In genomic region chr9:87513171-87513570, GRCh38 we compare ENCODE assay signal across 1 cellular context.
TF ChIP-seq lines count a peak whose summit lies in the region.

No MANE protein-coding gene starts in this region.

TF ChIP-seq in WTC11, 78 proteins besides CTCF, POLR2A, EP300 and RAD21 (continued from another document):
- TF ChIP-seq ATF2 (CRISPR knock-in tag; IDR thresholded peaks at IDR 0.05; ENCODE audit: borderline replicate concordance, low read depth) (no peak), ATF1 (CRISPR knock-in tag; IDR thresholded peaks at IDR 0.05) (no peak), ATF6 (CRISPR knock-in tag; IDR thresholded peaks at IDR 0.05) (no peak), ZNF232 (CRISPR knock-in tag; IDR thresholded peaks at IDR 0.05) (no peak), E2F1 (CRISPR knock-in tag; IDR thresholded peaks at IDR 0.05) (no peak), KAT7 (CRISPR knock-in tag; IDR thresholded peaks at IDR 0.05; ENCODE audit: borderline replicate concordance) (no peak), ZNF416 (CRISPR knock-in tag; IDR thresholded peaks at IDR 0.05) (no peak), ZNF396 (CRISPR knock-in tag; IDR thresholded peaks at IDR 0.05; ENCODE audit: borderline replicate concordance) (no peak), AFF4 (CRISPR knock-in tag; IDR thresholded peaks at IDR 0.05; ENCODE audit: borderline replicate concordance) (no peak)
